In genomic region chr13:74575729-74576125, GRCh38 we compare ENCODE assay signal across 8 cellular contexts.
DNase-seq lines count a peak whose midpoint lies in the region; ATAC-seq lines count a peak whose summit lies in the region.

No MANE protein-coding gene starts in this region.

- in situ Hi-C loops in SK-MEL-5 (cut with HindIII; ENCODE audit: low pct_unique_long_range_greater_than_20kb, low sequenced_read_pairs), result no loop called here

- ATAC-seq in Right ventricle myocardium superior (ENCODE audit: poor library complexity) (peak; percentile 97), GM21367 (IDR thresholded peaks at IDR 0.05; ENCODE audit: unreplicated experiment) (no peak)

- peak; percentile 15 for DNase-seq in DMS79 treated with DMSO at 0.1 percent for 48 hours (lab: John Stamatoyannopoulos, UW)
- DNase-seq in DMS79 (lab: John Stamatoyannopoulos, UW), result no peak
- DNase-seq in SK-MEL-5 (ENCODE audit: low read depth, low spot score), result peak; percentile 40
- DNase-seq in activated naive CD8-positive, alpha-beta T cell treated with anti-CD3 and anti-CD28 coated beads, Interleukin-2, amount 50 U/mL, for 16 hours (ENCODE audit: low read depth, low spot score), result peak; percentile 4
- peak; percentile 91 for DNase-seq in Right ventricle myocardium superior
- DNase-seq in occipital lobe (lab: John Stamatoyannopoulos, UW), result peak; percentile 74

- H3K27ac ChIP-seq in temporal lobe (ENCODE audit: low read depth, low read length), result peak overlapping the region; percentile 66

- intact Hi-C loops in Right ventricle myocardium superior (cut with DNase I), result no loop called here
